1 cellular context compared by ENCODE assay signal in the genomic region with DNA sequence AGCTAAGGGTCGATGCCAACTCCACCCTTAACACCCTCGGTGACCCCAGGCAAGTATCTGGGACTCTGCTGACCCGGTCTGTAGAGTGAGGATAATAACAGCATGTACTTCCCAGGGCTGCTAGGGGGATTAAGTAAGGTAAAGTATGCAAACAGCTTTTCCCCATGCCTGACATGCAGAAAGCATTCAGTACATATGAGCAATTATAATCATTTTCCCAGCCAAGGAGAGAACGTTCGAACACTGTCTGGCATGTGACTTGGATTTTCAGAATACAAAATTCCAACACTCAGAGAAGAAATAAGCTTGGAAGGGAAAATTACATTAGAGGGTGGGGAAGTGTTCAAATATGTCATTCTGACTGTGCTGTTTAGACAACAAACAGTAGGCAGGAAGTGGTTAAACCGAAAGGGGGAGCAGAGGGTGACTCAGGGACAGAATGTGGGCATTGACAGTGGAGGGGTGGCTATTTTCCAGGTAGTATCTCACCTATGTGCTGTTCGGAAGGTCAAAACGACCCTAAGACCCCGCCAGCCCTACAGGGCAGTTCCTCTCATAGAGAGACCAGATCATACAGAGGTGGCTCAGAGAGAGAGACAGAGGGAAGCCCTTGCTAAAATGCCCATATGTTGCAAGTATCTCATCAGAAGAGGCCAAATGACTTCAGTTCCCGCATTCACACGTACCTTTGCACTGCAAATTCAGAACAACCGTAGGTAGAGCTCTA.
TF ChIP-seq lines count a peak whose summit lies in the region.

No MANE protein-coding gene starts in this region.

TF ChIP-seq in liver, 16 proteins besides CTCF, POLR2A, EP300 and RAD21 (continued from another document):
- TF ChIP-seq SP1 (IDR thresholded peaks at IDR 0.05) (no peak), NR2F2 (IDR thresholded peaks at IDR 0.05) (no peak), YY1 (IDR thresholded peaks at IDR 0.05) (no peak), JUND (IDR thresholded peaks at IDR 0.05) (no peak), TAF1 (conservative IDR thresholded peaks at IDR 0.05) (no peak), EGR1 (IDR thresholded peaks at IDR 0.05; ENCODE audit: low read depth in 2 of 2) (no peak), FOXA1 (IDR thresholded peaks at IDR 0.05) (no peak)
